ENCODE assay signal across 10 cellular contexts in genomic region chr19:44807162-44807561, GRCh38. TPM values are rescaled to one million over a fixed set of nuclear protein-coding genes. Genes with fewer than 3 reads are reported as not detected.
DNase-seq lines count a peak whose midpoint lies in the region; ATAC-seq, FAIRE-seq and TF ChIP-seq lines count a peak whose summit lies in the region.
"Had no signal": no experiment of that assay in that cellular context is flagged by ENCODE, and none has a peak within 500 bp of the region (broad histone marks: within the 10 kb centered on the region; RNA-seq: fewer than 3 reads in every experiment).

No MANE protein-coding gene starts in this region.

- H3K4me2 ChIP-seq in PC-3 (ENCODE audit: low read length), result no peak overlapping the region

- 70 to 100% methylated on average over 2 to 5 of the region's 5 CpGs for WGBS in upper lobe of left lung, 2 donors

- no peak overlapping the region for H3K9ac ChIP-seq in PC-3 (ENCODE audit: low read length)

- no peak overlapping the region for H2AFZ ChIP-seq in PC-3 (ENCODE audit: low read length)

- TF ChIP-seq EP300 in upper lobe of left lung (IDR thresholded peaks at IDR 0.05), result no peak

- no peaks in the 10 kb centered on the region for H3K36me3 Mint-ChIP-seq in activated naive CD4-positive, alpha-beta T cell treated with anti-CD3 and anti-CD28 coated beads for 36 hours (ENCODE audit: low read depth)

- H3K4me1 ChIP-seq in PC-3 (ENCODE audit: insufficient read depth, low read length) (peaks cover 28% of the 10 kb centered on the region), upper lobe of left lung (peaks cover 30 to 38% (median 33%) of the 10 kb centered on the region in 4 donors)

- no TSS peak for BruUV-seq in PC-3 (replicated peaks; lab: Mats Ljungman, UMichigan)

- intact Hi-C loops in PC-3 (cut with micrococcal nuclease), result loop anchor here (5.0 kb wide), 1 partner anchor 35 kb away; no protein-coding TSS in a partner anchor
- intact Hi-C loops in activated naive CD4-positive, alpha-beta T cell treated with anti-CD3 and anti-CD28 coated beads for 36 hours (cut with micrococcal nuclease), result no loop called here

- no peak for TF ChIP-seq POLR2A in upper lobe of left lung (IDR thresholded peaks at IDR 0.05)

- no peaks in the 10 kb centered on the region for H3K9me2 ChIP-seq in PC-3 (replicated peaks; ENCODE audit: low read length)

- no peaks in the 10 kb centered on the region for H3K9me3 Mint-ChIP-seq in activated naive CD4-positive, alpha-beta T cell treated with anti-CD3 and anti-CD28 coated beads for 36 hours

- H3K4me3 Mint-ChIP-seq in activated naive CD4-positive, alpha-beta T cell treated with anti-CD3 and anti-CD28 coated beads for 36 hours, result no peak overlapping the region

- POLR2A ChIA-PET in PC-3 (lab: Charles Lee; ENCODE audit: unreplicated experiment), result interaction anchor here (0.6 kb wide), 1 partner anchor 37 kb away, joined by 3 read pairs; no protein-coding TSS in a partner anchor

- H3K4me3 ChIP-seq in PC-3 (ENCODE audit: low read length), result no peak overlapping the region
- no peak overlapping the region for H3K4me3 ChIP-seq in upper lobe of left lung

- no peaks in the 10 kb centered on the region for H3K79me2 ChIP-seq in PC-3 (ENCODE audit: low read length)

- no peaks in the 10 kb centered on the region for H4K20me1 ChIP-seq in PC-3 (ENCODE audit: low read length)

- H3K27ac ChIP-seq in PC-3 (ENCODE audit: low read length) (no peak overlapping the region), upper lobe of left lung (peak overlapping the region; percentile 78 to 90 (median 81))

- FAIRE-seq in GM19239 (lab: Jason Lieb, UNC), result no peak

- no peaks in the 10 kb centered on the region for H3F3A ChIP-seq in PC-3 (ENCODE audit: low read length, unreplicated experiment)

- TF ChIP-seq CTCF in PC-3 (conservative IDR thresholded peaks at IDR 0.05; ENCODE audit: low read depth, low read length), result no peak
- TF ChIP-seq CTCF in upper lobe of left lung (IDR thresholded peaks at IDR 0.05), result no peak

- H3K27me3 ChIP-seq in PC-3 (ENCODE audit: low read length) (no peaks in the 10 kb centered on the region), upper lobe of left lung (no peaks in the 10 kb centered on the region)

- DNase-seq in SIG-M5 treated with dmso at 0.1 percent for 504 hours (lab: John Stamatoyannopoulos, UW; ENCODE audit: unreplicated experiment) (peak; percentile 21), SIG-M5 (lab: John Stamatoyannopoulos, UW) (no peak), PC-3 (peak; percentile 80), iPS-NIHi7 (ENCODE audit: extremely low spot score) (peak; percentile 7), upper lobe of left lung (peak in 1 of 2 donors; percentile 66), GM19239 (ENCODE audit: insufficient read length, low spot score) (no peak)
- no peak for DNase-seq in activated naive CD4-positive, alpha-beta T cell treated with anti-CD3 and anti-CD28 coated beads for 36 hours
- DNase-seq: activated CD4-positive, CD25-positive, alpha-beta regulatory T cell; effector memory CD4-positive, alpha-beta T cell had no signal

- H3K36me3 ChIP-seq in PC-3 (ENCODE audit: low read depth, low read length) (no peaks in the 10 kb centered on the region), upper lobe of left lung (peaks cover 0 to 3% (median 0%) of the 10 kb centered on the region in 4 donors)

- H3K4me1 Mint-ChIP-seq in activated naive CD4-positive, alpha-beta T cell treated with anti-CD3 and anti-CD28 coated beads for 36 hours (ENCODE audit: low read depth), result peaks cover 6% of the 10 kb centered on the region

- peaks cover 23% of the 10 kb centered on the region for H3K27me3 Mint-ChIP-seq in activated naive CD4-positive, alpha-beta T cell treated with anti-CD3 and anti-CD28 coated beads for 36 hours (ENCODE audit: low read depth)

- H3K9me3 ChIP-seq in PC-3 (ENCODE audit: low read length) (no peaks in the 10 kb centered on the region), upper lobe of left lung (no peaks in the 10 kb centered on the region)

- ATAC-seq in PC-3 (peak; percentile 71), upper lobe of left lung (ENCODE audit: low FRiP score in 2 of 2) (peak; percentile 21 to 27), GM19395 (IDR thresholded peaks at IDR 0.05; ENCODE audit: unreplicated experiment) (no peak)

- CTCF ChIA-PET in PC-3 (lab: Charles Lee), result interaction anchor here (0.6 to 1.1 kb wide), 6 partner anchors 14 to 242 kb away, joined by 3 to 4 read pairs (median 3); no protein-coding TSS in a partner anchor
- CTCF ChIA-PET in activated naive CD4-positive, alpha-beta T cell treated with anti-CD3 and anti-CD28 coated beads for 36 hours (lab: Charles Lee), result interaction anchor here (0.5 to 0.7 kb wide), 2 partner anchors 21 to 151 kb away, joined by 4 read pairs; no protein-coding TSS in a partner anchor

- no peak overlapping the region for H3K27ac Mint-ChIP-seq in activated naive CD4-positive, alpha-beta T cell treated with anti-CD3 and anti-CD28 coated beads for 36 hours

RNA-seq across cellular contexts. Expression of gene BCAM, which starts 1.7 kb away (rescaled TPM):
- 12.9 and 18.7 TPM in 2 replicates for total RNA-seq in PC-3 (2014; rRNA removed)
- total RNA-seq in upper lobe of left lung, result 100 to 1,000 TPM; 246 to 557 (median 274) TPM
- total RNA-seq in activated naive CD4-positive, alpha-beta T cell treated with anti-CD3 and anti-CD28 coated beads for 36 hours, result not detected

RNA-seq across cellular contexts. Expression of gene CBLC, which starts 29.5 kb away (rescaled TPM):
- total RNA-seq in PC-3 (2014; rRNA removed) (25.4 and 26.4 TPM in 2 replicates), upper lobe of left lung (10 to 100 TPM in 1 of 6 donors, 1 to 10 TPM in 5; 2.9 to 10.5 (median 4.5) TPM)
- not detected for total RNA-seq in activated naive CD4-positive, alpha-beta T cell treated with anti-CD3 and anti-CD28 coated beads for 36 hours

RNA-seq across cellular contexts. Expression of gene NECTIN2, which starts 38.9 kb away (rescaled TPM):
- total RNA-seq in PC-3 (2014; rRNA removed) (61.0 and 71.6 TPM in 2 replicates), upper lobe of left lung (100 to 1,000 TPM in 4 of 6 donors, 10 to 100 TPM in 2; 52.2 to 152 (median 109) TPM)
- 1 to 10 TPM in 1 of 2 experiments, under 1 TPM in 1; 0.88 to 1.1 TPM for total RNA-seq in activated naive CD4-positive, alpha-beta T cell treated with anti-CD3 and anti-CD28 coated beads for 36 hours

RNA-seq across cellular contexts. Expression of gene BCL3, which starts 58.7 kb away (rescaled TPM):
- 22.9 and 25.5 TPM in 2 replicates for total RNA-seq in PC-3 (2014; rRNA removed)
- 100 to 1,000 TPM in 2 of 6 donors, 10 to 100 TPM in 4; 31.1 to 114 (median 71.6) TPM for total RNA-seq in upper lobe of left lung
- total RNA-seq in activated naive CD4-positive, alpha-beta T cell treated with anti-CD3 and anti-CD28 coated beads for 36 hours, result 100 to 1,000 TPM in 1 of 2 experiments, 10 to 100 TPM in 1; 92.5 to 104 TPM

Comparison
In these comparisons a context has a peak if more than half of its experiments do, and no peak if none do; other contexts are left out.
1. DNase-seq: peak in SIG-M5 treated with dmso at 0.1 percent for 504 hours (single experiment), PC-3 (single experiment) and iPS-NIHi7 (single experiment); none in SIG-M5 (single experiment), activated naive CD4-positive, alpha-beta T cell treated with anti-CD3 and anti-CD28 coated beads for 36 hours (single experiment) and GM19239 (single experiment).
2. RNA of gene BCAM, which starts 1.7 kb away (total RNA-seq): 246 to 557 TPM in upper lobe of left lung; 12.9 to 18.7 TPM in PC-3 and not detected in activated naive CD4-positive, alpha-beta T cell treated with anti-CD3 and anti-CD28 coated beads for 36 hours; every median in the first group is over 10 times any median in the second.
3. RNA of gene NECTIN2, which starts 38.9 kb away (total RNA-seq): 52.2 to 152 TPM in upper lobe of left lung and 61.0 to 71.6 TPM in PC-3; 0.88 to 1.1 TPM in activated naive CD4-positive, alpha-beta T cell treated with anti-CD3 and anti-CD28 coated beads for 36 hours; every median in the first group is over 10 times any median in the second.